ENCODE assay signal across 1 cellular context in the genomic region with DNA sequence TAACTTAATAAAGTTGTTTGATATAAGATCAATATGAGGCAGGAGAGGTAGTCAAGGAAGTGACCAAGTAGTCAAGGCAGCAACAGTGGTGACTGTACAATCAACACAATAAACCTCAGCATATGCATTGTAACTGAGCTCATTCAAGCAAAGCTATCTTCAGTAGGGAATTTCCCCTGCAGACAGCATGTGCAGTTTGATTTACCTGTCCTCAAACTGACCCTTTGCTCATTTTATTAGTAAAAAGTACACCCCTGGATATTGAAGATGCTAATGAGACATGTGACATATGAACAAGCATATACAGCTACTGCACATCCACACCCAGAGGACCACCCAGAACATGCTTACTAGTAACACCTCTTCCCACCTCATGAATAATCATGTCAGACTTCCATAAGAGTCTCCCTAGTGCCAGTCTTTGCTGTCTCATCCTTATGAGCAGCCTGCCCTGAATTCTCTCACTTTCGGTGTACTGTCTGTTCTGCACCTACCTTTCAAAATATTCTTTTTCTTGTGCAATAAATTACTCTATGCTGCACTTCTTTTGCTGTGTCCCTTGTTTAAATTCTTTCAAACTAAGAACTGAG.
TF ChIP-seq lines count a peak whose summit lies in the region.

No MANE protein-coding gene starts in this region.

TF ChIP-seq in GM12878, 131 proteins besides CTCF, POLR2A, EP300 and RAD21:
- TF ChIP-seq FOXM1 (IDR thresholded peaks at IDR 0.05; ENCODE audit: low read depth, low read length) = no peak
- TF ChIP-seq HDAC2 (IDR thresholded peaks at IDR 0.05) = no peak
- TF ChIP-seq BCLAF1 (IDR thresholded peaks at IDR 0.05) = no peak
- 0 out of 2 replicates have a peak, but pooled peaks have one; percentile 15 for TF ChIP-seq MTA2 (IDR thresholded peaks at IDR 0.05; ENCODE audit: low read depth)
- no peak for TF ChIP-seq SP1 (IDR thresholded peaks at IDR 0.05; ENCODE audit: low read depth, low read length)
- no peak for TF ChIP-seq SIN3A (IDR thresholded peaks at IDR 0.05; ENCODE audit: low read depth, low read length)
- TF ChIP-seq WRNIP1 (IDR thresholded peaks at IDR 0.05; ENCODE audit: borderline replicate concordance, low read depth, low read length) = no peak
- no peak for TF ChIP-seq CHD1 (IDR thresholded peaks at IDR 0.05; ENCODE audit: low read depth, low read length)
- TF ChIP-seq SMARCA5 (IDR thresholded peaks at IDR 0.05) = no peak
- peak; percentile 69; the same call in 1 of the 2 replicates for TF ChIP-seq ATF7 (IDR thresholded peaks at IDR 0.05; ENCODE audit: low read depth)
- TF ChIP-seq CBX5 (IDR thresholded peaks at IDR 0.05; ENCODE audit: low read depth) = no peak
- no peak for TF ChIP-seq SRF (IDR thresholded peaks at IDR 0.05; ENCODE audit: low read depth in 2 of 2, low read length in 2 of 2)
- TF ChIP-seq KAT2A (conservative IDR thresholded peaks at IDR 0.05; ENCODE audit: control insufficient read depth, low read depth, low read length) = no peak
- TF ChIP-seq YBX1 (IDR thresholded peaks at IDR 0.05) = no peak
- TF ChIP-seq NBN (IDR thresholded peaks at IDR 0.05) = peak; percentile 68
- TF ChIP-seq RELA (IDR thresholded peaks at IDR 0.05; ENCODE audit: borderline replicate concordance, partially characterized antibody) = peak; percentile 41
- no peak for TF ChIP-seq MYB (IDR thresholded peaks at IDR 0.05; ENCODE audit: borderline replicate concordance, low read depth, low read length)
- TF ChIP-seq GABPA (IDR thresholded peaks at IDR 0.05; ENCODE audit: low read depth) = no peak
- TF ChIP-seq, protein P1, sequence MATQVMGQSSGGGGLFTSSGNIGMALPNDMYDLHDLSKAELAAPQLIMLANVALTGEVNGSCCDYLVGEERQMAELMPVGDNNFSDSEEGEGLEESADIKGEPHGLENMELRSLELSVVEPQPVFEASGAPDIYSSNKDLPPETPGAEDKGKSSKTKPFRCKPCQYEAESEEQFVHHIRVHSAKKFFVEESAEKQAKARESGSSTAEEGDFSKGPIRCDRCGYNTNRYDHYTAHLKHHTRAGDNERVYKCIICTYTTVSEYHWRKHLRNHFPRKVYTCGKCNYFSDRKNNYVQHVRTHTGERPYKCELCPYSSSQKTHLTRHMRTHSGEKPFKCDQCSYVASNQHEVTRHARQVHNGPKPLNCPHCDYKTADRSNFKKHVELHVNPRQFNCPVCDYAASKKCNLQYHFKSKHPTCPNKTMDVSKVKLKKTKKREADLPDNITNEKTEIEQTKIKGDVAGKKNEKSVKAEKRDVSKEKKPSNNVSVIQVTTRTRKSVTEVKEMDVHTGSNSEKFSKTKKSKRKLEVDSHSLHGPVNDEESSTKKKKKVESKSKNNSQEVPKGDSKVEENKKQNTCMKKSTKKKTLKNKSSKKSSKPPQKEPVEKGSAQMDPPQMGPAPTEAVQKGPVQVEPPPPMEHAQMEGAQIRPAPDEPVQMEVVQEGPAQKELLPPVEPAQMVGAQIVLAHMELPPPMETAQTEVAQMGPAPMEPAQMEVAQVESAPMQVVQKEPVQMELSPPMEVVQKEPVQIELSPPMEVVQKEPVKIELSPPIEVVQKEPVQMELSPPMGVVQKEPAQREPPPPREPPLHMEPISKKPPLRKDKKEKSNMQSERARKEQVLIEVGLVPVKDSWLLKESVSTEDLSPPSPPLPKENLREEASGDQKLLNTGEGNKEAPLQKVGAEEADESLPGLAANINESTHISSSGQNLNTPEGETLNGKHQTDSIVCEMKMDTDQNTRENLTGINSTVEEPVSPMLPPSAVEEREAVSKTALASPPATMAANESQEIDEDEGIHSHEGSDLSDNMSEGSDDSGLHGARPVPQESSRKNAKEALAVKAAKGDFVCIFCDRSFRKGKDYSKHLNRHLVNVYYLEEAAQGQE (IDR thresholded peaks at IDR 0.05; ENCODE audit: low read depth, low read length) = no peak
- TF ChIP-seq, protein P2, sequence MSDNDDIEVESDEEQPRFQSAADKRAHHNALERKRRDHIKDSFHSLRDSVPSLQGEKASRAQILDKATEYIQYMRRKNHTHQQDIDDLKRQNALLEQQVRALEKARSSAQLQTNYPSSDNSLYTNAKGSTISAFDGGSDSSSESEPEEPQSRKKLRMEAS (IDR thresholded peaks at IDR 0.05; ENCODE audit: low read depth, low read length) = no peak
- no peak for TF ChIP-seq JUNB (IDR thresholded peaks at IDR 0.05)
- no peak for TF ChIP-seq ETV6 (conservative IDR thresholded peaks at IDR 0.05 in 1 of 2, IDR thresholded peaks at IDR 0.05 in 1 of 2; ENCODE audit: borderline replicate concordance in 1 of 2, low read depth in 1 of 2)
- TF ChIP-seq RELB (IDR thresholded peaks at IDR 0.05; ENCODE audit: low read depth) = 0 out of 2 replicates have a peak, but pooled peaks have one; percentile 43
- no peak for TF ChIP-seq STAT3 (IDR thresholded peaks at IDR 0.05; ENCODE audit: low read depth, low read length)
- peak; percentile 61; the same call in 1 of the 2 replicates for TF ChIP-seq PAX5 (IDR thresholded peaks at IDR 0.05; ENCODE audit: borderline replicate concordance, low read depth, low read length)
- TF ChIP-seq KDM1A (IDR thresholded peaks at IDR 0.05; ENCODE audit: borderline replicate concordance) = no peak
- TF ChIP-seq, protein P3, sequence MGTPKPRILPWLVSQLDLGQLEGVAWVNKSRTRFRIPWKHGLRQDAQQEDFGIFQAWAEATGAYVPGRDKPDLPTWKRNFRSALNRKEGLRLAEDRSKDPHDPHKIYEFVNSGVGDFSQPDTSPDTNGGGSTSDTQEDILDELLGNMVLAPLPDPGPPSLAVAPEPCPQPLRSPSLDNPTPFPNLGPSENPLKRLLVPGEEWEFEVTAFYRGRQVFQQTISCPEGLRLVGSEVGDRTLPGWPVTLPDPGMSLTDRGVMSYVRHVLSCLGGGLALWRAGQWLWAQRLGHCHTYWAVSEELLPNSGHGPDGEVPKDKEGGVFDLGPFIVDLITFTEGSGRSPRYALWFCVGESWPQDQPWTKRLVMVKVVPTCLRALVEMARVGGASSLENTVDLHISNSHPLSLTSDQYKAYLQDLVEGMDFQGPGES (IDR thresholded peaks at IDR 0.05) = no peak
- peak; percentile 85; the same call in 2 of the 3 replicates for TF ChIP-seq POU2F2 (IDR thresholded peaks at IDR 0.05; ENCODE audit: borderline replicate concordance, low read depth, low read length)
- no peak for TF ChIP-seq IRF5 (IDR thresholded peaks at IDR 0.05; ENCODE audit: borderline replicate concordance)
- peak; percentile 59; the same call in 1 of the 2 replicates for TF ChIP-seq RAD51 (IDR thresholded peaks at IDR 0.05)
- no peak for TF ChIP-seq TCF12 (IDR thresholded peaks at IDR 0.05; ENCODE audit: low read depth, low read length)
- TF ChIP-seq, protein P4, sequence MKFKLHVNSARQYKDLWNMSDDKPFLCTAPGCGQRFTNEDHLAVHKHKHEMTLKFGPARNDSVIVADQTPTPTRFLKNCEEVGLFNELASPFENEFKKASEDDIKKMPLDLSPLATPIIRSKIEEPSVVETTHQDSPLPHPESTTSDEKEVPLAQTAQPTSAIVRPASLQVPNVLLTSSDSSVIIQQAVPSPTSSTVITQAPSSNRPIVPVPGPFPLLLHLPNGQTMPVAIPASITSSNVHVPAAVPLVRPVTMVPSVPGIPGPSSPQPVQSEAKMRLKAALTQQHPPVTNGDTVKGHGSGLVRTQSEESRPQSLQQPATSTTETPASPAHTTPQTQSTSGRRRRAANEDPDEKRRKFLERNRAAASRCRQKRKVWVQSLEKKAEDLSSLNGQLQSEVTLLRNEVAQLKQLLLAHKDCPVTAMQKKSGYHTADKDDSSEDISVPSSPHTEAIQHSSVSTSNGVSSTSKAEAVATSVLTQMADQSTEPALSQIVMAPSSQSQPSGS (IDR thresholded peaks at IDR 0.05; ENCODE audit: low read length) = no peak
- no peak for TF ChIP-seq BCL11A (IDR thresholded peaks at IDR 0.05; ENCODE audit: low read depth, low read length)
- peak; percentile 36; the same call in 1 of the 2 replicates for TF ChIP-seq RUNX3 (IDR thresholded peaks at IDR 0.05; ENCODE audit: low read length)
- TF ChIP-seq ZBED1 (IDR thresholded peaks at IDR 0.05; ENCODE audit: borderline replicate concordance) = no peak
- peak; percentile 29; the same call in 1 of the 2 replicates for TF ChIP-seq PKNOX1 (IDR thresholded peaks at IDR 0.05)
- no peak for TF ChIP-seq HDAC6 (IDR thresholded peaks at IDR 0.05; ENCODE audit: unreplicated experiment)
- TF ChIP-seq DPF2 (IDR thresholded peaks at IDR 0.05) = peak; percentile 40; the same call in 1 of the 2 replicates
- peak; percentile 67 to 81; a peak in 3 of 4 replicates for TF ChIP-seq BHLHE40 (IDR thresholded peaks at IDR 0.05; ENCODE audit: borderline replicate concordance in 1 of 2, low read depth in 2 of 2, low read length in 1 of 2)
